Comparison of ENCODE assay signal across 8 cellular contexts in the genomic region with DNA sequence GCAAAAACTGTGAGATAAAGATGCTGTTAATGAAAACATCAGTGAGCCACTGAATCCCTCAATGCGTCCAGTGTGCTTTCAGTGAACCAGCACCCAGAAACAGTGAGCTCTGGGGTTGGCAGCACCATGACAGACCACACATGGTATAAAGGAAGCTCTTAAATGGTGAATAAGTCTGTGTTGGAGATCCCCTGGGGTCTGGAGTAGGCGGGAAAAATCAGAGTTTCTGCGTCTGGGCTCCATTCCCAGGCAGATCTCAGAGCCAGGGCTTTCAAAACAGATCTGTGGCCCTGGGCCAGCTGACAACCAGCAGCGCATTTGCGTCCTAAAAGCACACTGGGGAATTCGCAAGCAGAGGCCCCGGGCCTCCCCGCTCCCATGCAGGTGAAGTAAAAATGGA.
DNase-seq lines count a peak whose midpoint lies in the region; ATAC-seq lines count a peak whose summit lies in the region.

No MANE protein-coding gene starts in this region.

- ATAC-seq in HG02610 (IDR thresholded peaks at IDR 0.05; ENCODE audit: unreplicated experiment) (no peak), GM21423 (IDR thresholded peaks at IDR 0.05; ENCODE audit: unreplicated experiment) (no peak)

- DNase-seq in DMS79 (lab: John Stamatoyannopoulos, UW) (peak; percentile 72), SK-N-DZ (ENCODE audit: low spot score) (peak; percentile 62), cardiac septum (ENCODE audit: low spot score) (peak; percentile 89), putamen (ENCODE audit: low spot score) (peak; percentile 71), cortex of kidney (lab: John Stamatoyannopoulos, UW) (no peak)
- no peak for DNase-seq in stimulated activated CD4-positive, alpha-beta T cell treated with anti-CD3 and anti-CD28 coated beads, Interleukin-4, amount 100 ng/mL, for 4 hours

- intact Hi-C loops in cardiac septum (cut with DNase I) = no loop called here

Comparison
In these comparisons a context has a peak if more than half of its experiments do, and no peak if none do; other contexts are left out.
1. DNase-seq: peak in DMS79 (single experiment), SK-N-DZ (single experiment), cardiac septum (single experiment) and putamen (single experiment); none in stimulated activated CD4-positive, alpha-beta T cell treated with anti-CD3 and anti-CD28 coated beads, Interleukin-4, amount 100 ng/mL, for 4 hours (0 of 2) and cortex of kidney (single experiment).